ENCODE assay signal across 37 cellular contexts in the genomic region with DNA sequence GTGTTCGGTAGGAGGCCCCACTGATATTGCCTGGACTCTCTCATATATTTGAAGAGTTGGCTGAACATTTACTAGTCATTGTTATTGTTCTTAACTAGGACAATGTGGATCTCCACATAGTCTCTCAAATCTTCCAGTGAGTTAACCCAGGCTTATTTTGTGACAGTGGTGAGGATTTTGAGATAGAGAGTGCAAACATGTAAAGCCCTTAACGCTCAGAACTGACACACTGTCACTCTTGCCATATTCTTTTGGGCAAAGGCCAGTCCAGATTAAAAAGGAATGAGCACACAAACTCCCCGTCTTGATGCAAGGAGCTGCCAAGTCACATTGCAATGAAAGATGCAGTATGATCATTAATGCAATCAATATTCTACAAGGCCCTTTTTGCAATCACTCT.
"Had no signal": no experiment of that assay in that cellular context is flagged by ENCODE, and none has a peak within 500 bp of the region (broad histone marks: within the 10 kb centered on the region; RNA-seq: fewer than 3 reads in every experiment).

No MANE protein-coding gene starts in this region.

- H3K27ac ChIP-seq: adrenal gland, body of pancreas, brain microvascular endothelial cell, breast epithelium, VCaP had no signal

- H3K4me3 Mint-ChIP-seq: activated B cell treated with CpG ODN at 0.5 μM for 24 hours; activated CD4-positive, alpha-beta memory T cell treated with anti-CD3 and anti-CD28 coated beads for 36 hours; activated CD4-positive, alpha-beta T cell treated with anti-CD3 and anti-CD28 coated beads, Interleukin-2, amount 10 ng/mL, durations not matched to agents 24 days and 14 days; activated CD8-positive, alpha-beta T cell treated with anti-CD3 and anti-CD28 coated beads for 36 hours; activated naive CD4-positive, alpha-beta T cell treated with anti-CD3 and anti-CD28 coated beads for 36 hours; activated naive CD8-positive, alpha-beta T cell treated with anti-CD3 and anti-CD28 coated beads for 36 hours; activated T-cell treated with anti-CD3 and anti-CD28 coated beads, Interleukin-2, amount 50 U/mL, for 4 hours; activated T-cell treated with anti-CD3 and anti-CD28 coated beads, Interleukin-2, amount 50 U/mL, for 72 hours; activated T-helper 1 cell treated with anti-CD3 and anti-CD28 coated beads, Interleukin-12 subunit alpha, Interleukin-12 subunit beta, Interleukin-2, Interleukin-4 antibody, amounts not matched to agents 30 ng/mL and 10 ng/mL and 1 ng/mL, durations not matched to agents 14 hours and 24 hours and 36 hours; activated T-helper 17 cell treated with anti-CD3 and anti-CD28 coated beads, Interleukin-2, amount 50 U/mL, for 72 hours; central memory CD8-positive, alpha-beta T cell; T-helper 1 cell treated with Interleukin-12 subunit alpha and Interleukin-12 subunit beta and Interleukin-4 antibody, amounts not matched to agents 30 μg/mL and 1 μg/mL, for 36 hours; T-helper 2 cell treated with Interferon-gamma antibody and Interleukin-4, amounts not matched to agents 5 μg/mL and 100 μg/mL, for 36 hours had no signal

- H3K36me3 ChIP-seq: adrenal gland, brain microvascular endothelial cell, breast epithelium had no signal

- H3K27me3 ChIP-seq: adrenal gland, body of pancreas, brain microvascular endothelial cell, breast epithelium had no signal

- H3K27me3 Mint-ChIP-seq: activated B cell treated with CpG ODN at 0.5 μM for 24 hours; activated CD4-positive, alpha-beta memory T cell treated with anti-CD3 and anti-CD28 coated beads for 36 hours; activated CD8-positive, alpha-beta T cell treated with anti-CD3 and anti-CD28 coated beads for 36 hours; activated T-helper 17 cell treated with anti-CD3 and anti-CD28 coated beads, Interleukin-2, amount 50 U/mL, for 72 hours; central memory CD8-positive, alpha-beta T cell had no signal

- H3K4me3 ChIP-seq: adrenal gland, body of pancreas, breast epithelium had no signal

- H3K4me1 ChIP-seq: adrenal gland, breast epithelium had no signal

- H3K36me3 Mint-ChIP-seq: activated CD4-positive, alpha-beta memory T cell treated with anti-CD3 and anti-CD28 coated beads for 36 hours; activated naive CD4-positive, alpha-beta T cell treated with anti-CD3 and anti-CD28 coated beads, Interleukin-2, amount 50 U/mL, for 72 hours; activated naive CD8-positive, alpha-beta T cell treated with anti-CD3 and anti-CD28 coated beads for 36 hours had no signal

- H3K9me3 ChIP-seq: adrenal gland, body of pancreas, breast epithelium had no signal

- H3K9me3 Mint-ChIP-seq: activated CD4-positive, alpha-beta memory T cell treated with anti-CD3 and anti-CD28 coated beads for 36 hours; activated CD4-positive, alpha-beta T cell treated with anti-CD3 and anti-CD28 coated beads, Interleukin-2, amount 10 ng/mL, durations not matched to agents 24 days and 14 days; activated CD8-positive, alpha-beta T cell treated with anti-CD3 and anti-CD28 coated beads for 36 hours; activated naive CD4-positive, alpha-beta T cell treated with anti-CD3 and anti-CD28 coated beads for 36 hours; activated naive CD8-positive, alpha-beta T cell treated with anti-CD3 and anti-CD28 coated beads for 36 hours; activated T-cell treated with anti-CD3 and anti-CD28 coated beads, Interleukin-2, amount 50 U/mL, for 4 hours; activated T-helper 1 cell treated with anti-CD3 and anti-CD28 coated beads, Interleukin-12 subunit alpha, Interleukin-12 subunit beta, Interleukin-2, Interleukin-4 antibody, amounts not matched to agents 30 ng/mL and 10 ng/mL and 1 ng/mL, durations not matched to agents 14 hours and 24 hours and 36 hours; activated T-helper 17 cell treated with anti-CD3 and anti-CD28 coated beads, Interleukin-2, amount 50 U/mL, for 72 hours; T-helper 1 cell treated with Interleukin-12 subunit alpha and Interleukin-12 subunit beta and Interleukin-4 antibody, amounts not matched to agents 30 μg/mL and 1 μg/mL, for 36 hours; T-helper 2 cell treated with Interferon-gamma antibody and Interleukin-4, amounts not matched to agents 5 μg/mL and 100 μg/mL, for 36 hours had no signal

- H3K27ac Mint-ChIP-seq: activated B cell treated with CpG ODN at 0.5 μM for 24 hours; activated CD4-positive, alpha-beta memory T cell treated with anti-CD3 and anti-CD28 coated beads for 36 hours; activated CD4-positive, alpha-beta T cell treated with anti-CD3 and anti-CD28 coated beads, Interleukin-2, amount 10 ng/mL, durations not matched to agents 24 days and 14 days; activated CD8-positive, alpha-beta T cell treated with anti-CD3 and anti-CD28 coated beads for 36 hours; activated naive CD4-positive, alpha-beta T cell treated with anti-CD3 and anti-CD28 coated beads for 36 hours; activated naive CD4-positive, alpha-beta T cell treated with anti-CD3 and anti-CD28 coated beads, Interleukin-2, amount 50 U/mL, for 72 hours; activated naive CD8-positive, alpha-beta T cell treated with anti-CD3 and anti-CD28 coated beads for 36 hours; activated T-cell treated with anti-CD3 and anti-CD28 coated beads, Interleukin-2, amount 50 U/mL, for 72 hours; activated T-helper 1 cell treated with anti-CD3 and anti-CD28 coated beads, Interleukin-12 subunit alpha, Interleukin-12 subunit beta, Interleukin-2, Interleukin-4 antibody, amounts not matched to agents 30 ng/mL and 10 ng/mL and 1 ng/mL, durations not matched to agents 14 hours and 24 hours and 36 hours; activated T-helper 17 cell treated with anti-CD3 and anti-CD28 coated beads, Interleukin-2, amount 50 U/mL, for 72 hours; T-helper 1 cell treated with Interleukin-12 subunit alpha and Interleukin-12 subunit beta and Interleukin-4 antibody, amounts not matched to agents 30 μg/mL and 1 μg/mL, for 36 hours; T-helper 2 cell treated with Interferon-gamma antibody and Interleukin-4, amounts not matched to agents 5 μg/mL and 100 μg/mL, for 36 hours had no signal

- ATAC-seq: activated CD8-positive, alpha-beta T cell treated with anti-CD3 and anti-CD28 coated beads for 36 hours; activated naive CD4-positive, alpha-beta T cell treated with anti-CD3 and anti-CD28 coated beads, Interleukin-2, amount 50 U/mL, for 72 hours; activated T-cell treated with anti-CD3 and anti-CD28 coated beads, Interleukin-2, amount 50 U/mL, for 4 hours; activated T-cell treated with anti-CD3 and anti-CD28 coated beads, Interleukin-2, amount 50 U/mL, for 72 hours; activated T-helper 17 cell treated with anti-CD3 and anti-CD28 coated beads, Interleukin-2, amount 50 U/mL, for 72 hours; body of pancreas had no signal

- DNase-seq: activated B cell treated with CpG ODN at 0.5 μM for 24 hours; activated CD4-positive, alpha-beta memory T cell treated with anti-CD3 and anti-CD28 coated beads for 36 hours; activated CD4-positive, alpha-beta T cell treated with anti-CD3 and anti-CD28 coated beads for 4 hours; activated CD4-positive, alpha-beta T cell treated with anti-CD3 and anti-CD28 coated beads, Interleukin-2, amount 10 ng/mL, durations not matched to agents 24 days and 14 days; activated CD4-positive, alpha-beta T cell treated with anti-CD3 and anti-CD28 coated beads, Interleukin-2, amount 50 U/mL, for 1 hour; activated CD4-positive, alpha-beta T cell treated with anti-CD3 and anti-CD28 coated beads, Interleukin-2, amount 50 U/mL, for 4 hours; activated CD4-positive, CD25-positive, alpha-beta regulatory T cell treated with anti-CD3 and anti-CD28 coated beads, Interleukin-2, amount 50 U/mL, for 72 hours; activated CD8-positive, alpha-beta memory T cell treated with anti-CD3 and anti-CD28 coated beads, Interleukin-2, amount 50 U/mL, for 4 hours; activated CD8-positive, alpha-beta T cell treated with anti-CD3 and anti-CD28 coated beads for 36 hours; activated effector memory CD4-positive, alpha-beta T cell treated with anti-CD3 and anti-CD28 coated beads, Interleukin-2, amount 50 U/mL, for 16 hours; activated gamma-delta T cell treated with Interleukin-2 at 50 U/mL for 16 hours; activated naive CD4-positive, alpha-beta T cell; activated naive CD4-positive, alpha-beta T cell treated with anti-CD3 and anti-CD28 coated beads for 36 hours; activated naive CD4-positive, alpha-beta T cell treated with anti-CD3 and anti-CD28 coated beads, Interleukin-2, amount 50 U/mL, for 16 hours; activated naive CD8-positive, alpha-beta T cell treated with anti-CD3 and anti-CD28 coated beads for 36 hours; activated T-cell treated with anti-CD3 and anti-CD28 coated beads for 4 hours; activated T-cell treated with anti-CD3 and anti-CD28 coated beads, Interleukin-2, amount 50 U/mL, for 1 hour; activated T-cell treated with anti-CD3 and anti-CD28 coated beads, Interleukin-2, amount 50 U/mL, for 4 hours; activated T-cell treated with anti-CD3 and anti-CD28 coated beads, Interleukin-2, amount 50 U/mL, for 72 hours; adrenal gland; amniotic stem cell; aorta; body of pancreas; brain microvascular endothelial cell; caudate nucleus; cerebellar nuclear complex; T-helper 1 cell; T-helper 2 cell; T-helper 9 cell had no signal

- H3K4me1 Mint-ChIP-seq: activated B cell treated with CpG ODN at 0.5 μM for 24 hours; activated CD4-positive, alpha-beta T cell treated with anti-CD3 and anti-CD28 coated beads, Interleukin-2, amount 10 ng/mL, durations not matched to agents 24 days and 14 days; activated naive CD8-positive, alpha-beta T cell treated with anti-CD3 and anti-CD28 coated beads for 36 hours; activated T-helper 17 cell treated with anti-CD3 and anti-CD28 coated beads, Interleukin-2, amount 50 U/mL, for 72 hours; central memory CD8-positive, alpha-beta T cell had no signal
